ENCODE assay signal across 15 cellular contexts in the genomic region with DNA sequence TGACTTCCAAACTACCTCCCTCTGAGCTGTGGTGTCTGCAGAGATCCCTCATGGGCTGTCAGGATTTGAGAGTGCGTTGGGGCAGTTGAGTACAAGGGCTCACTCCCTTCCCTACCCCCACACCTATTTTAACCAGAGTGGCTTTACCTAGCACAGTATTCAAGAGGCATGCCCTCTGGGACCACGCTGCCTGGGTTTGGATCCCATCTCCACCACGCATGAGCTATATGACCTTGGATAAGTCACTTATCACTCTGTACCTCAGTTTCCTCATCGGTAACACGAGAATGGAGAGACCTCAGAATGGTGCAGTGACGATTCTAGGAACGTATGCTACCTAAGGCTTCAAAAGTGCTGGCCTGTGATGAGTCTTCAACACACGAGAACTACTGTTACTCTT.
DNase-seq lines count a peak whose midpoint lies in the region; ATAC-seq and TF ChIP-seq lines count a peak whose summit lies in the region.
"Had no signal": no experiment of that assay in that cellular context is flagged by ENCODE, and none has a peak within 500 bp of the region (broad histone marks: within the 10 kb centered on the region; RNA-seq: fewer than 3 reads in every experiment).

No MANE protein-coding gene starts in this region.

- no peak overlapping the region for H3K23ac ChIP-seq in trophoblast cell (ENCODE audit: low read length)

- intact Hi-C loops in adrenal gland (cut with DNase I): no loop called here
- intact Hi-C loops in vagina (cut with DNase I): no loop called here
- intact Hi-C loops in sigmoid colon (cut with DNase I): no loop called here

- no peak overlapping the region for H2BK5ac ChIP-seq in trophoblast cell (ENCODE audit: low read depth, low read length, poor library complexity)

- peak overlapping the region; percentile 95 for H2BK12ac ChIP-seq in trophoblast cell (ENCODE audit: low read length)

- H3K18ac ChIP-seq in trophoblast cell (ENCODE audit: low read length): peak overlapping the region; percentile 58

- DNase-seq in adrenal gland: peak in 1 of 7 donors; percentile 48
- DNase-seq in iPS-NIHi7 (ENCODE audit: extremely low spot score): peak; percentile 4
- no peak for DNase-seq in trophoblast cell
- DNase-seq in vagina (ENCODE audit: extremely low spot score in 2 of 2): peak; percentile 44 to 52
- no peak for DNase-seq in NCI-H2029 treated with DMSO at 0.1 percent for 48 hours (lab: John Stamatoyannopoulos, UW)
- no peak for DNase-seq in sigmoid colon
- DNase-seq: AML-193; CD8-positive, alpha-beta memory T cell; DMS53; H9 had no signal

- H3K27ac ChIP-seq in adrenal gland (peak overlapping the region in 4 of 5 donors; percentile 11 to 87 (median 86)), trophoblast cell (ENCODE audit: low read depth, low read length) (no peak overlapping the region), vagina (no peak overlapping the region), sigmoid colon (no peak overlapping the region)
- H3K27ac ChIP-seq: A549, BLaER1 had no signal

- H3K4me2 ChIP-seq in trophoblast cell (ENCODE audit: low read length): no peak overlapping the region
- H3K4me2 ChIP-seq: A549, BLaER1, GM23338 had no signal

- H3K79me1 ChIP-seq in trophoblast cell (ENCODE audit: low read length): peaks cover 32% of the 10 kb centered on the region

- H3K14ac ChIP-seq in trophoblast cell (ENCODE audit: low read length): peak overlapping the region; percentile 24

- H3K4me1 ChIP-seq in adrenal gland (replicated peaks in 1 of 2) (peaks cover 55 to 60% of the 10 kb centered on the region in 2 donors), trophoblast cell (ENCODE audit: control insufficient read depth in 1 of 2, insufficient read depth in 2 of 2, low read length in 2 of 2) (peaks cover 32% of the 10 kb centered on the region in 2 experiments), vagina (no peaks in the 10 kb centered on the region), sigmoid colon (no peaks in the 10 kb centered on the region)
- H3K4me1 ChIP-seq: A549 had no signal

- H2AFZ ChIP-seq in trophoblast cell (ENCODE audit: insufficient read depth, low read length, poor library complexity): no peak overlapping the region
- H2AFZ ChIP-seq: GM23338 had no signal

- TF ChIP-seq POLR2A in adrenal gland (IDR thresholded peaks at IDR 0.05): no peak
- no peak for TF ChIP-seq POLR2A in vagina (IDR thresholded peaks at IDR 0.05)
- no peak for TF ChIP-seq POLR2A in sigmoid colon (IDR thresholded peaks at IDR 0.05)

- no peak for ATAC-seq in HG03378 (IDR thresholded peaks at IDR 0.05; ENCODE audit: unreplicated experiment)
- ATAC-seq: A549, GM12878, GM23338 had no signal

- no peaks in the 10 kb centered on the region for H3K27me3 ChIP-seq in adrenal gland
- H3K27me3 ChIP-seq in trophoblast cell (ENCODE audit: insufficient read depth, low read length): no peaks in the 10 kb centered on the region
- H3K27me3 ChIP-seq in vagina: no peaks in the 10 kb centered on the region
- peaks cover 0 to 12% (median 0%) of the 10 kb centered on the region in 3 donors for H3K27me3 ChIP-seq in sigmoid colon
- H3K27me3 ChIP-seq: BLaER1 had no signal

- H3K36me3 ChIP-seq in adrenal gland (replicated peaks in 1 of 2) (no peaks in the 10 kb centered on the region), trophoblast cell (ENCODE audit: control insufficient read depth in 1 of 2, insufficient read depth in 2 of 2, low read length in 2 of 2) (no peaks in the 10 kb centered on the region), vagina (no peaks in the 10 kb centered on the region), sigmoid colon (no peaks in the 10 kb centered on the region)
- H3K36me3 ChIP-seq: BLaER1 had no signal

- WGBS in adrenal gland, 4 donors: 66 to 92% (median 84%) methylated on average over 8 of the region's 8 CpGs
- no CpG with 5 or more reads among the region's 8 CpGs for WGBS in trophoblast cell (ENCODE audit: extremely low coverage, insufficient coverage, insufficient read length)
- 70 to 87% methylated on average over 8 of the region's 8 CpGs for WGBS in sigmoid colon, 2 donors

- peak overlapping the region; percentile 14 for H4K8ac ChIP-seq in trophoblast cell (ENCODE audit: low read depth, low read length)

- H4K12ac ChIP-seq in trophoblast cell (ENCODE audit: low read depth, low read length): no peak overlapping the region

- H2AK5ac ChIP-seq in trophoblast cell (ENCODE audit: low read length): peak overlapping the region; percentile 38

- no peak overlapping the region for H3K4ac ChIP-seq in trophoblast cell (ENCODE audit: low read depth, low read length)

- peaks cover 3% of the 10 kb centered on the region for H3K79me2 ChIP-seq in trophoblast cell (ENCODE audit: control insufficient read depth, insufficient read depth, low read length, poor library complexity)

- peak overlapping the region; percentile 94 for H4K91ac ChIP-seq in trophoblast cell (ENCODE audit: low read depth, low read length)

- H3K9ac ChIP-seq in trophoblast cell (ENCODE audit: low read length): no peak overlapping the region
- H3K9ac ChIP-seq: BLaER1 had no signal

- H2BK120ac ChIP-seq in trophoblast cell (ENCODE audit: insufficient read depth, low read length, poor library complexity): peak overlapping the region; percentile 46

- no peak for TF ChIP-seq EP300 in sigmoid colon (IDR thresholded peaks at IDR 0.05)

- H3K4me3 ChIP-seq in adrenal gland: no peak overlapping the region
- H3K4me3 ChIP-seq in trophoblast cell (ENCODE audit: low read depth, low read length): no peak overlapping the region
- H3K4me3 ChIP-seq in vagina: no peak overlapping the region
- no peak overlapping the region for H3K4me3 ChIP-seq in sigmoid colon
- H3K4me3 ChIP-seq: A549, BLaER1, GM12878, GM23338 had no signal

- H3K9me3 ChIP-seq in adrenal gland (replicated peaks in 1 of 3) (no peaks in the 10 kb centered on the region), trophoblast cell (ENCODE audit: insufficient read depth, low read depth, low read length) (peaks cover 2% of the 10 kb centered on the region), vagina (no peaks in the 10 kb centered on the region), sigmoid colon (peaks cover 0 to 2% (median 0%) of the 10 kb centered on the region in 4 donors)
- H3K9me3 ChIP-seq: A549 had no signal

- TF ChIP-seq CTCF in adrenal gland (IDR thresholded peaks at IDR 0.05) (no peak), vagina (IDR thresholded peaks at IDR 0.05) (no peak), sigmoid colon (IDR thresholded peaks at IDR 0.05) (no peak)

Comparison
In these comparisons a context has a peak if more than half of its experiments do, and no peak if none do; other contexts are left out.
1. DNase-seq: peak in iPS-NIHi7 (single experiment) and vagina (2 of 2); none in trophoblast cell (0 of 2), NCI-H2029 treated with DMSO at 0.1 percent for 48 hours (single experiment) and sigmoid colon (single experiment).
2. H3K27ac ChIP-seq: peak in adrenal gland (4 of 5); none in trophoblast cell (single experiment), vagina (single experiment) and sigmoid colon (0 of 4).